ENCODE assay signal across 1 cellular context in the genomic region with DNA sequence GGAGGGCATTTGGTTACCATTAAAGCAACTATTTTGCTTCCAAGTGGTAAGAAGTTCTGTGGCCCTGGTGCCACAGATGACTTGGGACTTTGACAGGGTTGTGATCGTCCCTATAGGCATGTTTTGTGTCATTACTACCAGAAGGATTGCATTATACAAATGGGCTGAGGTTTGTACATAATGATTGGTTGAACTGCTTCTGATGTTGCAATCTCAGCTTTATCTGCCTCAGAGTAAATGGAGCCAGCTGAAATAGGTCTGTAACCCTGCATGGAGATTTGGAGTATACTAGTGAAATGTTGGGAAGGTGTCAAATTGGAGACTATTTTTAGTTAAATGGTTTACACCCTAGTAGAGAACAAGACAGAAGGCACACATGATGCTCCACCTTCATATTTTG.
TF ChIP-seq lines count a peak whose summit lies in the region.

No MANE protein-coding gene starts in this region.

TF ChIP-seq in GM23338, 12 proteins besides CTCF, POLR2A, EP300 and RAD21 (continued from another document):
- TF ChIP-seq ZNF462 (CRISPR knock-in tag; IDR thresholded peaks at IDR 0.05) (no peak), EZH2phosphoT487 (IDR thresholded peaks at IDR 0.05; ENCODE audit: unreplicated experiment) (no peak), NANOG (IDR thresholded peaks at IDR 0.05; ENCODE audit: borderline replicate concordance) (no peak), JUNB (IDR thresholded peaks at IDR 0.05; ENCODE audit: unreplicated experiment) (no peak), ZNF331 (CRISPR knock-in tag; IDR thresholded peaks at IDR 0.05; ENCODE audit: low read depth) (no peak)
- TF ChIP-seq, protein P1, sequence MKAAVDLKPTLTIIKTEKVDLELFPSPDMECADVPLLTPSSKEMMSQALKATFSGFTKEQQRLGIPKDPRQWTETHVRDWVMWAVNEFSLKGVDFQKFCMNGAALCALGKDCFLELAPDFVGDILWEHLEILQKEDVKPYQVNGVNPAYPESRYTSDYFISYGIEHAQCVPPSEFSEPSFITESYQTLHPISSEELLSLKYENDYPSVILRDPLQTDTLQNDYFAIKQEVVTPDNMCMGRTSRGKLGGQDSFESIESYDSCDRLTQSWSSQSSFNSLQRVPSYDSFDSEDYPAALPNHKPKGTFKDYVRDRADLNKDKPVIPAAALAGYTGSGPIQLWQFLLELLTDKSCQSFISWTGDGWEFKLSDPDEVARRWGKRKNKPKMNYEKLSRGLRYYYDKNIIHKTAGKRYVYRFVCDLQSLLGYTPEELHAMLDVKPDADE (IDR thresholded peaks at IDR 0.05) = no peak
